In genomic region chr15:64337761-64338160, GRCh38 we compare ENCODE assay signal across 1 cellular context.
TF ChIP-seq lines count a peak whose summit lies in the region.

No MANE protein-coding gene starts in this region.

TF ChIP-seq in IMR-90, 13 proteins besides CTCF, POLR2A, EP300 and RAD21:
- no peak for TF ChIP-seq BHLHE40 (IDR thresholded peaks at IDR 0.05; ENCODE audit: low read depth, low read length)
- no peak for TF ChIP-seq CEBPB (IDR thresholded peaks at IDR 0.05; ENCODE audit: low read depth, low read length)
- TF ChIP-seq MAZ (IDR thresholded peaks at IDR 0.05; ENCODE audit: borderline replicate concordance, low read depth, low read length) = no peak
- TF ChIP-seq ELK1 (IDR thresholded peaks at IDR 0.05; ENCODE audit: borderline replicate concordance, low read depth, low read length) = no peak
- TF ChIP-seq SMC3 (IDR thresholded peaks at IDR 0.05; ENCODE audit: low read depth, low read length) = no peak
- TF ChIP-seq FOS (IDR thresholded peaks at IDR 0.05; ENCODE audit: low read depth, low read length) = peak; percentile 28; the same call in 1 of the 2 replicates
- TF ChIP-seq RFX5 (IDR thresholded peaks at IDR 0.05; ENCODE audit: low read depth, low read length) = no peak
- no peak for TF ChIP-seq MAFK (IDR thresholded peaks at IDR 0.05; ENCODE audit: low read depth, low read length)
